ENCODE assay signal across 26 cellular contexts in the genomic region with DNA sequence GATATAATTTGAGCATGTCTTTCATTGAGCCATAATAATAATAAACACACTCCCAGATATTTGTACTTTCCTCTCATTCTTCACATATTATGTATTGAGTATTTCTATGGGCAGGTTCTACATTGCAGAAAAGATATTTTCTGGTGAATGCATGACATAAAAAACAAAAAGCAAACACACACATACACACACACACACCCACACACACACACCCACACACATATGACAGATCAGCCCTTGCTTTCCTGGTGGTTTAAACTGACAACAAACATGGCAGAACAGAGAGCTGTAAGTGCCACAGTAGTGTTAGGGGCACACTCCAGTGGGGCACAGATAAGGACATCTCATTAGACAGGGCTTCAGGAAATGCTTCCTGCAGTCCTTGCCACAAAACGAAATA.
A peak's percentile ranks its signal among the peaks of the same experiment; 100 is the strongest.
DNase-seq lines count a peak whose midpoint lies in the region; ATAC-seq, FAIRE-seq and TF ChIP-seq lines count a peak whose summit lies in the region.
"Had no signal": no experiment of that assay in that cellular context is flagged by ENCODE, and none has a peak within 500 bp of the region (broad histone marks: within the 10 kb centered on the region; RNA-seq: fewer than 3 reads in every experiment).

No MANE protein-coding gene starts in this region.

- CTCF ChIA-PET in HEK293 (lab: Yijun Ruan, JAX), result no interaction called here

- peaks cover 4% of the 10 kb centered on the region for H3K27me3 Mint-ChIP-seq in activated T-cell treated with anti-CD3 and anti-CD28 coated beads, Interleukin-2, amount 50 U/mL, for 4 hours (ENCODE audit: low read depth)

- POLR2A ChIA-PET in HEK293 (lab: Yijun Ruan, JAX), result no interaction called here

- H3K4me3 Mint-ChIP-seq in activated T-cell treated with anti-CD3 and anti-CD28 coated beads, Interleukin-2, amount 50 U/mL, for 4 hours, result no peak overlapping the region
- H3K4me3 Mint-ChIP-seq: CD14-positive monocyte; CD4-positive, alpha-beta memory T cell; CD4-positive, CD25-positive, alpha-beta regulatory T cell; CD8-positive, alpha-beta memory T cell had no signal

- H3K9me3 ChIP-seq in HEK293 (ENCODE audit: control insufficient read depth, insufficient read depth, low read depth, low read length) (no peaks in the 10 kb centered on the region), SK-N-MC (ENCODE audit: low read depth, low read length) (no peaks in the 10 kb centered on the region)
- H3K9me3 ChIP-seq: A549, BE2C, BLaER1, Caco-2 had no signal

- peak; percentile 17 for DNase-seq in Ammon's horn (ENCODE audit: low spot score)
- DNase-seq in SK-N-MC (ENCODE audit: low read depth, low spot score), result no peak
- DNase-seq in activated T-cell treated with anti-CD3 and anti-CD28 coated beads, Interleukin-2, amount 50 U/mL, for 4 hours, result no peak
- no peak for DNase-seq in GM13977 (ENCODE audit: low spot score)
- DNase-seq in activated CD4-positive, alpha-beta T cell treated with anti-CD3 and anti-CD28 coated beads, Interleukin-2, amount 50 U/mL, for 1 hour, result no peak
- DNase-seq: AML-193; BE2C; C1 segment of cervical spinal cord; Caco-2; Calu3; CD4-positive, alpha-beta memory T cell; CD4-positive, CD25-positive, alpha-beta regulatory T cell; CD8-positive, alpha-beta memory T cell; DMS79 treated with DMSO at 0.1 percent for 48 hours; GF-D8 had no signal

- H3K36me3 ChIP-seq in HEK293 (ENCODE audit: control insufficient read depth in 2 of 2, insufficient read depth in 1 of 2, low read length in 2 of 2) (no peaks in the 10 kb centered on the region), SK-N-MC (ENCODE audit: insufficient read depth, low read length) (no peaks in the 10 kb centered on the region)
- H3K36me3 ChIP-seq: BE2C, BLaER1 had no signal

- H3K4me1 Mint-ChIP-seq in activated T-cell treated with anti-CD3 and anti-CD28 coated beads, Interleukin-2, amount 50 U/mL, for 4 hours (ENCODE audit: low read depth), result no peaks in the 10 kb centered on the region
- H3K4me1 Mint-ChIP-seq: CD14-positive monocyte; CD4-positive, alpha-beta memory T cell; CD4-positive, CD25-positive, alpha-beta regulatory T cell; CD8-positive, alpha-beta memory T cell had no signal

- H3K27ac ChIP-seq in HEK293 (ENCODE audit: extremely low read depth, low read depth, low read length) (no peak overlapping the region), SK-N-MC (peak overlapping the region; percentile 85)
- H3K27ac ChIP-seq: 22Rv1, A549, BLaER1 had no signal

- FAIRE-seq in endometrium (lab: Jason Lieb, UNC), result peak; percentile 94
- FAIRE-seq: A549, D721Med, G401.6, GM12891, GM18507 had no signal

- H3K4me3 ChIP-seq in HEK293 (ENCODE audit: low read depth, low read length) (no peak overlapping the region), SK-N-MC (peak overlapping the region; percentile 29)
- H3K4me3 ChIP-seq: A549, BLaER1 had no signal

- H3K9ac ChIP-seq in SK-N-MC (ENCODE audit: insufficient read length), result no peak overlapping the region
- H3K9ac ChIP-seq: BLaER1 had no signal

- no peaks in the 10 kb centered on the region for H3K4me1 ChIP-seq in HEK293 (ENCODE audit: control insufficient read depth, insufficient read depth, low read length)
- H3K4me1 ChIP-seq: A549, BE2C, BLaER1, Caco-2 had no signal

- in situ Hi-C loops in GM13977 (cut with MboI; ENCODE audit: low pct_unique_long_range_greater_than_20kb, low sequenced_read_pairs, unreplicated experiment), result no loop called here

- no peak for ATAC-seq in activated T-cell treated with anti-CD3 and anti-CD28 coated beads, Interleukin-2, amount 50 U/mL, for 4 hours
- no peak for ATAC-seq in HG03469 (IDR thresholded peaks at IDR 0.05; ENCODE audit: unreplicated experiment)
- ATAC-seq: A549 had no signal

- TF ChIP-seq CTCF in HEK293 (tag by site-specific recombination; IDR thresholded peaks at IDR 0.05) (no peak), GM13977 (IDR thresholded peaks at IDR 0.05; ENCODE audit: extremely low read depth, insufficient read depth, missing control alignments) (no peak)

- H3K9me3 Mint-ChIP-seq in activated T-cell treated with anti-CD3 and anti-CD28 coated beads, Interleukin-2, amount 50 U/mL, for 4 hours, result no peaks in the 10 kb centered on the region

- H3K36me3 Mint-ChIP-seq in activated T-cell treated with anti-CD3 and anti-CD28 coated beads, Interleukin-2, amount 50 U/mL, for 4 hours (ENCODE audit: insufficient read depth), result no peaks in the 10 kb centered on the region
- H3K36me3 Mint-ChIP-seq: CD14-positive monocyte; CD4-positive, alpha-beta memory T cell; CD4-positive, CD25-positive, alpha-beta regulatory T cell; CD8-positive, alpha-beta memory T cell had no signal

TF ChIP-seq in HEK293, 187 proteins besides CTCF, POLR2A, EP300 and RAD21:
- TF ChIP-seq ZFHX2 (tag by site-specific recombination; conservative IDR thresholded peaks at IDR 0.05), result peak; percentile 83
- no peak for TF ChIP-seq ZNF670 (tag by site-specific recombination; IDR thresholded peaks at IDR 0.05; ENCODE audit: low read depth)
- no peak for TF ChIP-seq ZFP3 (tag by site-specific recombination; IDR thresholded peaks at IDR 0.05; ENCODE audit: low read depth)
- TF ChIP-seq EGR2 (tag by site-specific recombination; IDR thresholded peaks at IDR 0.05; ENCODE audit: low read depth), result peak; percentile 82
